Comparison of ENCODE assay signal across 1 cellular context in the genomic region with DNA sequence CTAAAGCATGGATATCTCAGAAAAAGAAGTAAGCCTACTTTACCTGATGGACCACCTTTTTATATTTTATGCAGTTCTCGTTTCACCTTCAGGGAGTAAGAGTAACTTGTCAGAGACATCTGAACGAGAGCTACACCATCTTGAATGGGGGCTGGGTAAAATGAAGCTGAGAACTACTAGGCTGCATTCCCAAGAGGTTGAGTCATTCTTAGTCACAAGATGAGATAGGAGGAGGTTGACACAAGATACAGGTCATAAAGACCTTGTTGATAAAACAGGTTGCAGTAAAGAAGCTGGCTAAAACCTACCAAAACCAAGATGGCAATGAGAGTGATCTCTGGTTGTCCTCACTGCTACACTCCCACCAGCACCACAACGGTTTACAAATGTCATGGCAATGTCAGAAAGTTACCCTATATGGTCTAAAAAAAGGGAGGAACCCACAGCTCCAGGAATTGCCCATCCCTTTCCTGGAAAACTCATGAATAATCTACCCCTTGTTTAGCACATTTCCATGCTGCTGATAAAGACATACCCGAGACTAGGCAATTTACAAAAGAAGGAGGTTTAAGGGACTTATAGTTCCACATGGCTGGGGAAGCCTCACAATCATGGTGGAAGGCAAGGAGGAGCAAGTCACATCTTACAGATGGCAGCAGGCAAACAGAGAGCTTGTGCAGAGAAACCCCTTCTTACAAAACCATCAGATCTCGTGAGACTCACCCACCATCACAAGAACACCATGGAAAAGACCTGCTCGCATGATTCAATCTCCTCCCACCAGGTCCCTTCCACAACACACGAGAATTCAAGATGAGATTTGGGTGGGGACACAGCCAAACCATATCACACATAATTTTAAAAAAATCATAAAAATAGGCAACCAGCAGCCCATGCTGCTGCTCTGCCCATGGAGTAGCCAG.
A peak's percentile ranks its signal among the peaks of the same experiment; 100 is the strongest.
TF ChIP-seq lines count a peak whose summit lies in the region.

No MANE protein-coding gene starts in this region.

TF ChIP-seq in K562, 482 proteins besides CTCF, POLR2A, EP300 and RAD21 (continued from another document and continues in another):
- TF ChIP-seq ZNF324 (CRISPR knock-in tag; IDR thresholded peaks at IDR 0.05) (peak; percentile 63; the same call in 1 of the 2 replicates), EZH2 (IDR thresholded peaks at IDR 0.05; ENCODE audit: borderline replicate concordance, low read depth, low read length) (no peak), ZNF561 (CRISPR knock-in tag; conservative IDR thresholded peaks at IDR 0.05) (peak; percentile 87), HNRNPUL1 (IDR thresholded peaks at IDR 0.05; ENCODE audit: low read length) (no peak), TGIF2 (CRISPR knock-in tag; IDR thresholded peaks at IDR 0.05) (no peak), KLF16 (IDR thresholded peaks at IDR 0.05) (peak; percentile 4; the same call in 1 of the 2 replicates), ARID1B (IDR thresholded peaks at IDR 0.05) (peak; percentile 73), PCBP1 (IDR thresholded peaks at IDR 0.05; ENCODE audit: low read depth, low read length, poor library complexity, severe bottlenecking) (no peak), NR3C1 (CRISPR knock-in tag; IDR thresholded peaks at IDR 0.05) (no peak), DIDO1 (tag; IDR thresholded peaks at IDR 0.05; ENCODE audit: low read depth) (peak; percentile 93), CCAR2 (IDR thresholded peaks at IDR 0.05; ENCODE audit: low read depth, low read length) (no peak), SMAD4 (CRISPR knock-in tag; conservative IDR thresholded peaks at IDR 0.05) (peak; percentile 99), RBFOX2 (IDR thresholded peaks at IDR 0.05; ENCODE audit: low read depth, low read length) (no peak), SMAD3 (CRISPR knock-in tag; conservative IDR thresholded peaks at IDR 0.05) (peak; percentile 98), HDAC3 (IDR thresholded peaks at IDR 0.05; ENCODE audit: borderline replicate concordance, partially characterized antibody) (no peak), EWSR1 (IDR thresholded peaks at IDR 0.05; ENCODE audit: borderline replicate concordance, low read depth, partially characterized antibody) (no peak), RHOXF2B (CRISPR knock-in tag; conservative IDR thresholded peaks at IDR 0.05) (no peak), KDM2B (CRISPR knock-in tag; IDR thresholded peaks at IDR 0.05) (no peak), OTX1 (CRISPR knock-in tag; IDR thresholded peaks at IDR 0.05) (peak; percentile 79; the same call in 1 of the 2 replicates), TCF7 (IDR thresholded peaks at IDR 0.05; ENCODE audit: borderline replicate concordance) (no peak), KDM4B (IDR thresholded peaks at IDR 0.05; ENCODE audit: borderline replicate concordance in 2 of 2, low read depth in 1 of 2) (no peak), SAFB2 (IDR thresholded peaks at IDR 0.05; ENCODE audit: borderline replicate concordance, low read depth, low read length, severe bottlenecking) (no peak), ZFP1 (CRISPR knock-in tag; IDR thresholded peaks at IDR 0.05) (0 out of 2 replicates have a peak, but pooled peaks have one; percentile 49), ZNF766 (CRISPR knock-in tag; conservative IDR thresholded peaks at IDR 0.05) (peak; percentile 95)
- TF ChIP-seq, protein P1, sequence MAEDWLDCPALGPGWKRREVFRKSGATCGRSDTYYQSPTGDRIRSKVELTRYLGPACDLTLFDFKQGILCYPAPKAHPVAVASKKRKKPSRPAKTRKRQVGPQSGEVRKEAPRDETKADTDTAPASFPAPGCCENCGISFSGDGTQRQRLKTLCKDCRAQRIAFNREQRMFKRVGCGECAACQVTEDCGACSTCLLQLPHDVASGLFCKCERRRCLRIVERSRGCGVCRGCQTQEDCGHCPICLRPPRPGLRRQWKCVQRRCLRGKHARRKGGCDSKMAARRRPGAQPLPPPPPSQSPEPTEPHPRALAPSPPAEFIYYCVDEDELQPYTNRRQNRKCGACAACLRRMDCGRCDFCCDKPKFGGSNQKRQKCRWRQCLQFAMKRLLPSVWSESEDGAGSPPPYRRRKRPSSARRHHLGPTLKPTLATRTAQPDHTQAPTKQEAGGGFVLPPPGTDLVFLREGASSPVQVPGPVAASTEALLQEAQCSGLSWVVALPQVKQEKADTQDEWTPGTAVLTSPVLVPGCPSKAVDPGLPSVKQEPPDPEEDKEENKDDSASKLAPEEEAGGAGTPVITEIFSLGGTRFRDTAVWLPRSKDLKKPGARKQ (CRISPR knock-in tag; IDR thresholded peaks at IDR 0.05) = no peak
- TF ChIP-seq, protein P2, sequence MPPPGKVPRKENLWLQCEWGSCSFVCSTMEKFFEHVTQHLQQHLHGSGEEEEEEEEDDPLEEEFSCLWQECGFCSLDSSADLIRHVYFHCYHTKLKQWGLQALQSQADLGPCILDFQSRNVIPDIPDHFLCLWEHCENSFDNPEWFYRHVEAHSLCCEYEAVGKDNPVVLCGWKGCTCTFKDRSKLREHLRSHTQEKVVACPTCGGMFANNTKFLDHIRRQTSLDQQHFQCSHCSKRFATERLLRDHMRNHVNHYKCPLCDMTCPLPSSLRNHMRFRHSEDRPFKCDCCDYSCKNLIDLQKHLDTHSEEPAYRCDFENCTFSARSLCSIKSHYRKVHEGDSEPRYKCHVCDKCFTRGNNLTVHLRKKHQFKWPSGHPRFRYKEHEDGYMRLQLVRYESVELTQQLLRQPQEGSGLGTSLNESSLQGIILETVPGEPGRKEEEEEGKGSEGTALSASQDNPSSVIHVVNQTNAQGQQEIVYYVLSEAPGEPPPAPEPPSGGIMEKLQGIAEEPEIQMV (tag; conservative IDR thresholded peaks at IDR 0.05; ENCODE audit: low read depth) = peak; percentile 91
- TF ChIP-seq, protein P3, sequence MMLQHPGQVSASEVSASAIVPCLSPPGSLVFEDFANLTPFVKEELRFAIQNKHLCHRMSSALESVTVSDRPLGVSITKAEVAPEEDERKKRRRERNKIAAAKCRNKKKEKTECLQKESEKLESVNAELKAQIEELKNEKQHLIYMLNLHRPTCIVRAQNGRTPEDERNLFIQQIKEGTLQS (IDR thresholded peaks at IDR 0.05) = peak; percentile 82
- TF ChIP-seq, protein P3 (CRISPR knock-in tag; conservative IDR thresholded peaks at IDR 0.05) = no peak
- TF ChIP-seq, protein P4, sequence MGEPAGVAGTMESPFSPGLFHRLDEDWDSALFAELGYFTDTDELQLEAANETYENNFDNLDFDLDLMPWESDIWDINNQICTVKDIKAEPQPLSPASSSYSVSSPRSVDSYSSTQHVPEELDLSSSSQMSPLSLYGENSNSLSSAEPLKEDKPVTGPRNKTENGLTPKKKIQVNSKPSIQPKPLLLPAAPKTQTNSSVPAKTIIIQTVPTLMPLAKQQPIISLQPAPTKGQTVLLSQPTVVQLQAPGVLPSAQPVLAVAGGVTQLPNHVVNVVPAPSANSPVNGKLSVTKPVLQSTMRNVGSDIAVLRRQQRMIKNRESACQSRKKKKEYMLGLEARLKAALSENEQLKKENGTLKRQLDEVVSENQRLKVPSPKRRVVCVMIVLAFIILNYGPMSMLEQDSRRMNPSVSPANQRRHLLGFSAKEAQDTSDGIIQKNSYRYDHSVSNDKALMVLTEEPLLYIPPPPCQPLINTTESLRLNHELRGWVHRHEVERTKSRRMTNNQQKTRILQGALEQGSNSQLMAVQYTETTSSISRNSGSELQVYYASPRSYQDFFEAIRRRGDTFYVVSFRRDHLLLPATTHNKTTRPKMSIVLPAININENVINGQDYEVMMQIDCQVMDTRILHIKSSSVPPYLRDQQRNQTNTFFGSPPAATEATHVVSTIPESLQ (CRISPR knock-in tag; IDR thresholded peaks at IDR 0.05) = no peak
- TF ChIP-seq, protein P5, sequence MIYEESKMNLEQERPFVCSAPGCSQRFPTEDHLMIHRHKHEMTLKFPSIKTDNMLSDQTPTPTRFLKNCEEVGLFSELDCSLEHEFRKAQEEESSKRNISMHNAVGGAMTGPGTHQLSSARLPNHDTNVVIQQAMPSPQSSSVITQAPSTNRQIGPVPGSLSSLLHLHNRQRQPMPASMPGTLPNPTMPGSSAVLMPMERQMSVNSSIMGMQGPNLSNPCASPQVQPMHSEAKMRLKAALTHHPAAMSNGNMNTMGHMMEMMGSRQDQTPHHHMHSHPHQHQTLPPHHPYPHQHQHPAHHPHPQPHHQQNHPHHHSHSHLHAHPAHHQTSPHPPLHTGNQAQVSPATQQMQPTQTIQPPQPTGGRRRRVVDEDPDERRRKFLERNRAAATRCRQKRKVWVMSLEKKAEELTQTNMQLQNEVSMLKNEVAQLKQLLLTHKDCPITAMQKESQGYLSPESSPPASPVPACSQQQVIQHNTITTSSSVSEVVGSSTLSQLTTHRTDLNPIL (CRISPR knock-in tag; IDR thresholded peaks at IDR 0.05) = peak; percentile 73; the same call in 1 of the 2 replicates
- TF ChIP-seq, protein P6, sequence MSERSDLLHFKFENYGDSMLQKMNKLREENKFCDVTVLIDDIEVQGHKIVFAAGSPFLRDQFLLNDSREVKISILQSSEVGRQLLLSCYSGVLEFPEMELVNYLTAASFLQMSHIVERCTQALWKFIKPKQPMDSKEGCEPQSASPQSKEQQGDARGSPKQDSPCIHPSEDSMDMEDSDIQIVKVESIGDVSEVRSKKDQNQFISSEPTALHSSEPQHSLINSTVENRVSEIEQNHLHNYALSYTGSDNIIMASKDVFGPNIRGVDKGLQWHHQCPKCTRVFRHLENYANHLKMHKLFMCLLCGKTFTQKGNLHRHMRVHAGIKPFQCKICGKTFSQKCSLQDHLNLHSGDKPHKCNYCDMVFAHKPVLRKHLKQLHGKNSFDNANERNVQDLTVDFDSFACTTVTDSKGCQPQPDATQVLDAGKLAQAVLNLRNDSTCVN (CRISPR knock-in tag; IDR thresholded peaks at IDR 0.05) = peak; percentile 88; the same call in 1 of the 2 replicates
- TF ChIP-seq, protein P7, sequence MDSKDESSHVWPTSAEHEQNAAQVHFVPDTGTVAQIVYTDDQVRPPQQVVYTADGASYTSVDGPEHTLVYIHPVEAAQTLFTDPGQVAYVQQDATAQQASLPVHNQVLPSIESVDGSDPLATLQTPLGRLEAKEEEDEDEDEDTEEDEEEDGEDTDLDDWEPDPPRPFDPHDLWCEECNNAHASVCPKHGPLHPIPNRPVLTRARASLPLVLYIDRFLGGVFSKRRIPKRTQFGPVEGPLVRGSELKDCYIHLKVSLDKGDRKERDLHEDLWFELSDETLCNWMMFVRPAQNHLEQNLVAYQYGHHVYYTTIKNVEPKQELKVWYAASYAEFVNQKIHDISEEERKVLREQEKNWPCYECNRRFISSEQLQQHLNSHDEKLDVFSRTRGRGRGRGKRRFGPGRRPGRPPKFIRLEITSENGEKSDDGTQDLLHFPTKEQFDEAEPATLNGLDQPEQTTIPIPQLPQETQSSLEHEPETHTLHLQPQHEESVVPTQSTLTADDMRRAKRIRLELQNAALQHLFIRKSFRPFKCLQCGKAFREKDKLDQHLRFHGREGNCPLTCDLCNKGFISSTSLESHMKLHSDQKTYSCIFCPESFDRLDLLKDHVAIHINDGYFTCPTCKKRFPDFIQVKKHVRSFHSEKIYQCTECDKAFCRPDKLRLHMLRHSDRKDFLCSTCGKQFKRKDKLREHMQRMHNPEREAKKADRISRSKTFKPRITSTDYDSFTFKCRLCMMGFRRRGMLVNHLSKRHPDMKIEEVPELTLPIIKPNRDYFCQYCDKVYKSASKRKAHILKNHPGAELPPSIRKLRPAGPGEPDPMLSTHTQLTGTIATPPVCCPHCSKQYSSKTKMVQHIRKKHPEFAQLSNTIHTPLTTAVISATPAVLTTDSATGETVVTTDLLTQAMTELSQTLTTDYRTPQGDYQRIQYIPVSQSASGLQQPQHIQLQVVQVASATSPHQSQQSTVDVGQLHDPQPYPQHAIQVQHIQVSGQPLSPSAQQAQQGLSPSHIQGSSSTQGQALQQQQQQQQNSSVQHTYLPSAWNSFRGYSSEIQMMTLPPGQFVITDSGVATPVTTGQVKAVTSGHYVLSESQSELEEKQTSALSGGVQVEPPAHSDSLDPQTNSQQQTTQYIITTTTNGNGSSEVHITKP (IDR thresholded peaks at IDR 0.05; ENCODE audit: partially characterized antibody) = no peak
- TF ChIP-seq, protein P8, sequence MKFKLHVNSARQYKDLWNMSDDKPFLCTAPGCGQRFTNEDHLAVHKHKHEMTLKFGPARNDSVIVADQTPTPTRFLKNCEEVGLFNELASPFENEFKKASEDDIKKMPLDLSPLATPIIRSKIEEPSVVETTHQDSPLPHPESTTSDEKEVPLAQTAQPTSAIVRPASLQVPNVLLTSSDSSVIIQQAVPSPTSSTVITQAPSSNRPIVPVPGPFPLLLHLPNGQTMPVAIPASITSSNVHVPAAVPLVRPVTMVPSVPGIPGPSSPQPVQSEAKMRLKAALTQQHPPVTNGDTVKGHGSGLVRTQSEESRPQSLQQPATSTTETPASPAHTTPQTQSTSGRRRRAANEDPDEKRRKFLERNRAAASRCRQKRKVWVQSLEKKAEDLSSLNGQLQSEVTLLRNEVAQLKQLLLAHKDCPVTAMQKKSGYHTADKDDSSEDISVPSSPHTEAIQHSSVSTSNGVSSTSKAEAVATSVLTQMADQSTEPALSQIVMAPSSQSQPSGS (CRISPR knock-in tag; IDR thresholded peaks at IDR 0.05) = no peak
- TF ChIP-seq, protein P9, sequence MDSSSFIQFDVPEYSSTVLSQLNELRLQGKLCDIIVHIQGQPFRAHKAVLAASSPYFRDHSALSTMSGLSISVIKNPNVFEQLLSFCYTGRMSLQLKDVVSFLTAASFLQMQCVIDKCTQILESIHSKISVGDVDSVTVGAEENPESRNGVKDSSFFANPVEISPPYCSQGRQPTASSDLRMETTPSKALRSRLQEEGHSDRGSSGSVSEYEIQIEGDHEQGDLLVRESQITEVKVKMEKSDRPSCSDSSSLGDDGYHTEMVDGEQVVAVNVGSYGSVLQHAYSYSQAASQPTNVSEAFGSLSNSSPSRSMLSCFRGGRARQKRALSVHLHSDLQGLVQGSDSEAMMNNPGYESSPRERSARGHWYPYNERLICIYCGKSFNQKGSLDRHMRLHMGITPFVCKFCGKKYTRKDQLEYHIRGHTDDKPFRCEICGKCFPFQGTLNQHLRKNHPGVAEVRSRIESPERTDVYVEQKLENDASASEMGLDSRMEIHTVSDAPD (CRISPR knock-in tag; IDR thresholded peaks at IDR 0.05) = peak; percentile 95
- TF ChIP-seq, protein P10, sequence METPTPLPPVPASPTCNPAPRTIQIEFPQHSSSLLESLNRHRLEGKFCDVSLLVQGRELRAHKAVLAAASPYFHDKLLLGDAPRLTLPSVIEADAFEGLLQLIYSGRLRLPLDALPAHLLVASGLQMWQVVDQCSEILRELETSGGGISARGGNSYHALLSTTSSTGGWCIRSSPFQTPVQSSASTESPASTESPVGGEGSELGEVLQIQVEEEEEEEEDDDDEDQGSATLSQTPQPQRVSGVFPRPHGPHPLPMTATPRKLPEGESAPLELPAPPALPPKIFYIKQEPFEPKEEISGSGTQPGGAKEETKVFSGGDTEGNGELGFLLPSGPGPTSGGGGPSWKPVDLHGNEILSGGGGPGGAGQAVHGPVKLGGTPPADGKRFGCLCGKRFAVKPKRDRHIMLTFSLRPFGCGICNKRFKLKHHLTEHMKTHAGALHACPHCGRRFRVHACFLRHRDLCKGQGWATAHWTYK (CRISPR knock-in tag; IDR thresholded peaks at IDR 0.05) = peak; percentile 96
- TF ChIP-seq, protein P11, sequence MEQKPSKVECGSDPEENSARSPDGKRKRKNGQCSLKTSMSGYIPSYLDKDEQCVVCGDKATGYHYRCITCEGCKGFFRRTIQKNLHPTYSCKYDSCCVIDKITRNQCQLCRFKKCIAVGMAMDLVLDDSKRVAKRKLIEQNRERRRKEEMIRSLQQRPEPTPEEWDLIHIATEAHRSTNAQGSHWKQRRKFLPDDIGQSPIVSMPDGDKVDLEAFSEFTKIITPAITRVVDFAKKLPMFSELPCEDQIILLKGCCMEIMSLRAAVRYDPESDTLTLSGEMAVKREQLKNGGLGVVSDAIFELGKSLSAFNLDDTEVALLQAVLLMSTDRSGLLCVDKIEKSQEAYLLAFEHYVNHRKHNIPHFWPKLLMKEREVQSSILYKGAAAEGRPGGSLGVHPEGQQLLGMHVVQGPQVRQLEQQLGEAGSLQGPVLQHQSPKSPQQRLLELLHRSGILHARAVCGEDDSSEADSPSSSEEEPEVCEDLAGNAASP (IDR thresholded peaks at IDR 0.05) = no peak
